In genomic region chr3:141812091-141812490, GRCh38 we compare ENCODE assay signal across 36 cellular contexts. TPM values are rescaled to one million over a fixed set of nuclear protein-coding genes. Genes with fewer than 3 reads are reported as not detected.
A peak's percentile ranks its signal among the peaks of the same experiment; 100 is the strongest.
DNase-seq lines count a peak whose midpoint lies in the region; ATAC-seq and TF ChIP-seq lines count a peak whose summit lies in the region.
"Had no signal": no experiment of that assay in that cellular context is flagged by ENCODE, and none has a peak within 500 bp of the region (broad histone marks: within the 10 kb centered on the region; RNA-seq: fewer than 3 reads in every experiment).

No MANE protein-coding gene starts in this region.

- H3K4me3 ChIP-seq in BLaER1 (no peak overlapping the region), hepatocyte (no peak overlapping the region)
- H3K4me3 ChIP-seq: breast epithelium, HAP-1, tibial artery had no signal

- H3K36me3 ChIP-seq in BLaER1 (no peaks in the 10 kb centered on the region), hepatocyte (replicated peaks; ENCODE audit: insufficient read depth, low read depth) (no peaks in the 10 kb centered on the region)
- H3K36me3 ChIP-seq: breast epithelium, HAP-1, tibial artery had no signal

- DNase-seq in NCI-H1092 treated with DMSO at 0.1 percent for 48 hours (lab: John Stamatoyannopoulos, UW), result peak; percentile 51
- peak; percentile 63 for DNase-seq in NCI-H69 (lab: John Stamatoyannopoulos, UW)
- no peak for DNase-seq in hepatocyte (ENCODE audit: low spot score)
- no peak for DNase-seq in NK-92 (lab: John Stamatoyannopoulos, UW; ENCODE audit: unreplicated experiment)
- DNase-seq: ACHN; activated CD4-positive, alpha-beta T cell treated with anti-CD3 and anti-CD28 coated beads for 4 hours; activated naive CD4-positive, alpha-beta T cell; activated T-cell treated with anti-CD3 and anti-CD28 coated beads, Interleukin-2, amount 50 U/mL, for 4 hours; Caco-2; effector CD8-positive, alpha-beta T cell; glutamatergic neuron; islet precursor cell; KBM-7; left ventricle myocardium superior; midbrain; MM.1S; naive thymus-derived CD4-positive, alpha-beta T cell; NCI-H1694; NK-92 treated with Interleukin-12 subunit alpha and Interleukin-12 subunit beta, amount 100 ng/mL, for 24 hours; PC-3; small intestine; stimulated activated CD4-positive, alpha-beta T cell treated with anti-CD3 and anti-CD28 coated beads, Interleukin-1b, Interleukin-23, amount 100 ng/mL, for 48 hours; stimulated activated CD8-positive, alpha-beta memory T cell treated with anti-CD3 and anti-CD28 coated beads, Interleukin-4, amount 100 ng/mL, for 48 hours; stimulated activated naive CD8-positive, alpha-beta T cell treated with anti-CD3 and anti-CD28 coated beads, Interleukin-15, amount 100 ng/mL, for 72 hours; T-helper 9 cell; tibial artery had no signal

- H3K4me2 ChIP-seq in BLaER1 (peak overlapping the region; percentile 65), hepatocyte (no peak overlapping the region)

- no peak for TF ChIP-seq POLR2A in GM18505 (IDR thresholded peaks at IDR 0.05; ENCODE audit: borderline replicate concordance, extremely low read depth, insufficient read depth, insufficient read length)

- H2AFZ ChIP-seq in hepatocyte, result no peak overlapping the region

- no peaks in the 10 kb centered on the region for H3K27me3 ChIP-seq in BLaER1
- no peaks in the 10 kb centered on the region for H3K27me3 ChIP-seq in hepatocyte
- H3K27me3 ChIP-seq: breast epithelium had no signal

- H3K4me1 ChIP-seq in BLaER1 (peaks cover 20% of the 10 kb centered on the region), hepatocyte (ENCODE audit: insufficient read depth) (peaks cover 3% of the 10 kb centered on the region)
- H3K4me1 ChIP-seq: breast epithelium, HAP-1, tibial artery had no signal

- no peaks in the 10 kb centered on the region for H4K20me1 ChIP-seq in BLaER1
- H4K20me1 ChIP-seq in hepatocyte (ENCODE audit: insufficient read depth, poor library complexity, severe bottlenecking), result no peaks in the 10 kb centered on the region

- no peaks in the 10 kb centered on the region for H3K9me2 ChIP-seq in hepatocyte (replicated peaks; ENCODE audit: insufficient read depth)

- no peaks in the 10 kb centered on the region for H3K79me2 ChIP-seq in hepatocyte

- 66% methylated on average over 5 of the region's 5 CpGs for WGBS in hepatocyte (ENCODE audit: low lambda C conversion rate, missing lambda C conversion rate)

- ATAC-seq in GM18505 (IDR thresholded peaks at IDR 0.05; ENCODE audit: unreplicated experiment), result no peak
- ATAC-seq in HG02763 (IDR thresholded peaks at IDR 0.05; ENCODE audit: unreplicated experiment), result no peak
- ATAC-seq: activated T-cell treated with anti-CD3 and anti-CD28 coated beads, Interleukin-2, amount 50 U/mL, for 4 hours; left ventricle myocardium superior; naive thymus-derived CD4-positive, alpha-beta T cell; PC-3; Right ventricle myocardium inferior; stimulated activated naive CD8-positive, alpha-beta T cell treated with anti-CD3 and anti-CD28 coated beads, Interleukin-15, amount 100 ng/mL, for 72 hours had no signal

- H3K9me3 ChIP-seq in BLaER1 (peaks cover 10% of the 10 kb centered on the region; the same call in 1 of the 2 replicates), hepatocyte (ENCODE audit: low read depth) (no peaks in the 10 kb centered on the region)
- H3K9me3 ChIP-seq: Caco-2, HAP-1 had no signal

- TF ChIP-seq CTCF in hepatocyte (IDR thresholded peaks at IDR 0.05; ENCODE audit: poor library complexity), result no peak

- H3K9ac ChIP-seq in BLaER1, result no peak overlapping the region

- H3K27ac ChIP-seq in BLaER1, result no peak overlapping the region
- H3K27ac ChIP-seq in hepatocyte, result peak overlapping the region; percentile 53
- H3K27ac ChIP-seq: breast epithelium, tibial artery, VCaP had no signal

RNA-seq across cellular contexts. Expression of gene GRK7, which starts 48.9 kb away (rescaled TPM):
- 0.07 TPM in 1 of 2 replicates, not detected in the other for total RNA-seq in hepatocyte
- not detected in 2 replicates for polyA plus RNA-seq in hepatocyte
- total RNA-seq: activated T-cell treated with anti-CD3 and anti-CD28 coated beads, Interleukin-2, amount 50 U/mL, for 4 hours; Caco-2; epithelial cell of proximal tubule; left ventricle myocardium superior; NCI-H460; PC-3; Right ventricle myocardium inferior had no signal
- polyA plus RNA-seq: BJ; naive thymus-derived CD4-positive, alpha-beta T cell; small intestine had no signal

Comparison
In these comparisons a context has a peak if more than half of its experiments do, and no peak if none do; other contexts are left out.
1. DNase-seq: peak in NCI-H1092 treated with DMSO at 0.1 percent for 48 hours (single experiment) and NCI-H69 (single experiment); none in hepatocyte (single experiment) and NK-92 (single experiment).